27 cellular contexts compared by ENCODE assay signal in the genomic region with DNA sequence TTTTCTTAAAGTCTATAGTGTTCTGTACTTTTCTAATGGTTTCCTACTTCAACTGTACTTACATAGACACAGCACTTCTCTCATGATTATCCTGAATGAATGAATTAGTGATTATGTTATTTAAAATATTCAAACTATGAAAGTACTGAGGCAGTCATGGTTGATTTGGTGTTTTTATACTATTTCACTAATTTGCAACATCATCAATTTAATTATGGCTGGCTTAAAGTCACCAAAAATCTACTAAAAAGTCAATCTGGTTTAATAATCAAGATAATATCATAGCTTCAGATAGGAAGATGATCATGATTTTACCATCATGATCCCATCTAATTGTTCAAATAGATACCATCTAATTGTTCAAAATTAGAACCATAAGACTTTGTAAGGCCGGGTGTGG. TPM values are rescaled to one million over a fixed set of nuclear protein-coding genes. Genes with fewer than 3 reads are reported as not detected.
DNase-seq lines count a peak whose midpoint lies in the region; ATAC-seq, FAIRE-seq and TF ChIP-seq lines count a peak whose summit lies in the region.
"Had no signal": no experiment of that assay in that cellular context is flagged by ENCODE, and none has a peak within 500 bp of the region (broad histone marks: within the 10 kb centered on the region; RNA-seq: fewer than 3 reads in every experiment).

No MANE protein-coding gene starts in this region.

- no peak overlapping the region for H3K4me2 ChIP-seq in K562 (ENCODE audit: insufficient read depth, low read length)

- BruUV-seq in K562 (replicated peaks; lab: Mats Ljungman, UMichigan) = no TSS peak

- no peak for TF ChIP-seq CTCF in HL-60 (IDR thresholded peaks at IDR 0.05; ENCODE audit: insufficient read depth, low read length)
- no peak for TF ChIP-seq CTCF in K562 (IDR thresholded peaks at IDR 0.05 in 2 of 3, conservative IDR thresholded peaks at IDR 0.05 in 1 of 3; ENCODE audit: insufficient read depth in 2 of 3, low read depth in 1 of 3, low read length in 3 of 3)
- TF ChIP-seq CTCF in lower leg skin (IDR thresholded peaks at IDR 0.05) = no peak

- CTCF ChIA-PET in K562 (lab: Yijun Ruan, JAX; ENCODE audit: low intra/inter-chr PET ratio) = no interaction called here

- no peak for DNase-seq in activated T-cell treated with anti-CD3 and anti-CD28 coated beads, Interleukin-2, amount 50 U/mL, for 72 hours
- DNase-seq in activated T-cell treated with anti-CD3 and anti-CD28 coated beads, Interleukin-2, amount 50 U/mL, for 24 hours = no peak
- no peak for DNase-seq in HL-60 (ENCODE audit: low read depth in 1 of 2, low spot score in 1 of 2)
- no peak for DNase-seq in K562 (ENCODE audit: extremely low read depth in 1 of 4, low spot score in 3 of 4)
- DNase-seq in stimulated activated effector memory CD8-positive, alpha-beta T cell treated with anti-CD3 and anti-CD28 coated beads, Interleukin-12 subunit alpha, Interleukin-12 subunit beta, amount 100 ng/mL, for 72 hours (ENCODE audit: low spot score in 2 of 2) = no peak
- no peak for DNase-seq in OCI-M2 (lab: John Stamatoyannopoulos, UW; ENCODE audit: unreplicated experiment)
- no peak for DNase-seq in lower leg skin (ENCODE audit: low spot score in 2 of 2)
- DNase-seq: activated T-cell treated with anti-CD3 and anti-CD28 coated beads, Interleukin-2, amount 50 U/mL, for 48 hours; amniotic stem cell; C1 segment of cervical spinal cord; KG1; kidney; lower lobe of right lung; NCI-H1436 treated with DMSO at 0.1 percent for 48 hours; NCI-H524 treated with DMSO at 0.1 percent for 48 hours; nucleus accumbens; Peyer's patch; SJCRH30; stimulated activated CD4-positive, alpha-beta T cell treated with anti-CD3 and anti-CD28 coated beads, Interleukin-4, amount 100 ng/mL, for 4 hours; upper lobe of right lung; WERI-Rb-1 had no signal

- in situ Hi-C loops in K562 (cut with MboI) = no loop called here

- TF ChIP-seq POLR2A in K562 (conservative IDR thresholded peaks at IDR 0.05) (no peak), lower leg skin (IDR thresholded peaks at IDR 0.05) (no peak)

- WGBS in K562 (ENCODE audit: insufficient coverage, low coverage, missing lambda C conversion rate) = 67% methylated on average over 1 of the region's 1 CpG
- 92 to 97% methylated on average over 1 of the region's 1 CpG for WGBS in lower leg skin, 2 donors

- peak overlapping the region; percentile 82 for H3K27ac Mint-ChIP-seq in activated T-cell treated with anti-CD3 and anti-CD28 coated beads, Interleukin-2, amount 50 U/mL, for 72 hours
- no peak overlapping the region for H3K27ac Mint-ChIP-seq in activated T-cell treated with anti-CD3 and anti-CD28 coated beads, Interleukin-2, amount 50 U/mL, for 24 hours
- H3K27ac Mint-ChIP-seq in stimulated activated effector memory CD8-positive, alpha-beta T cell treated with anti-CD3 and anti-CD28 coated beads, Interleukin-12 subunit alpha, Interleukin-12 subunit beta, amount 100 ng/mL, for 72 hours = peak overlapping the region; percentile 60

- H3K9ac ChIP-seq in K562 (ENCODE audit: insufficient read depth in 1 of 2, low read depth in 2 of 2, low read length in 2 of 2) = no peak overlapping the region

- no peaks in the 10 kb centered on the region for H3K27me3 Mint-ChIP-seq in activated T-cell treated with anti-CD3 and anti-CD28 coated beads, Interleukin-2, amount 50 U/mL, for 72 hours (ENCODE audit: low read depth)
- H3K27me3 Mint-ChIP-seq in activated T-cell treated with anti-CD3 and anti-CD28 coated beads, Interleukin-2, amount 50 U/mL, for 24 hours = no peaks in the 10 kb centered on the region

- H3K4me3 Mint-ChIP-seq in activated T-cell treated with anti-CD3 and anti-CD28 coated beads, Interleukin-2, amount 50 U/mL, for 72 hours = peak overlapping the region; percentile 22 to 76
- H3K4me3 Mint-ChIP-seq in activated T-cell treated with anti-CD3 and anti-CD28 coated beads, Interleukin-2, amount 50 U/mL, for 24 hours = no peak overlapping the region
- no peak overlapping the region for H3K4me3 Mint-ChIP-seq in stimulated activated effector memory CD8-positive, alpha-beta T cell treated with anti-CD3 and anti-CD28 coated beads, Interleukin-12 subunit alpha, Interleukin-12 subunit beta, amount 100 ng/mL, for 72 hours

- H2AFZ ChIP-seq in K562 (ENCODE audit: low read depth, low read length) = no peak overlapping the region

- peaks cover 0 to 4% of the 10 kb centered on the region in 2 experiments; a peak in 2 of 5 replicates for H3K4me1 ChIP-seq in K562 (replicated peaks in 1 of 2; ENCODE audit: control insufficient read depth in 2 of 2, insufficient read depth in 2 of 2, low read length in 2 of 2)
- H3K4me1 ChIP-seq: breast epithelium had no signal

- H3K4me3 ChIP-seq in HL-60 (replicated peaks; ENCODE audit: insufficient read depth, low read length) = no peak overlapping the region
- H3K4me3 ChIP-seq in K562 = no peak overlapping the region
- H3K4me3 ChIP-seq in lower leg skin (ENCODE audit: low read depth, poor library complexity, severe bottlenecking) = no peak overlapping the region
- H3K4me3 ChIP-seq: breast epithelium, coronary artery, lower lobe of right lung, Peyer's patch, SJCRH30, upper lobe of right lung had no signal

- no peak for ATAC-seq in activated T-cell treated with anti-CD3 and anti-CD28 coated beads, Interleukin-2, amount 50 U/mL, for 72 hours (replicated peaks in 1 of 2)
- ATAC-seq in K562 = no peak
- no peak for ATAC-seq in stimulated activated effector memory CD8-positive, alpha-beta T cell treated with anti-CD3 and anti-CD28 coated beads, Interleukin-12 subunit alpha, Interleukin-12 subunit beta, amount 100 ng/mL, for 72 hours
- ATAC-seq in GM21576 (IDR thresholded peaks at IDR 0.05; ENCODE audit: unreplicated experiment) = no peak

- H3K9me3 Mint-ChIP-seq in activated T-cell treated with anti-CD3 and anti-CD28 coated beads, Interleukin-2, amount 50 U/mL, for 72 hours = no peaks in the 10 kb centered on the region
- H3K9me3 Mint-ChIP-seq in activated T-cell treated with anti-CD3 and anti-CD28 coated beads, Interleukin-2, amount 50 U/mL, for 24 hours = no peaks in the 10 kb centered on the region
- H3K9me3 Mint-ChIP-seq in stimulated activated effector memory CD8-positive, alpha-beta T cell treated with anti-CD3 and anti-CD28 coated beads, Interleukin-12 subunit alpha, Interleukin-12 subunit beta, amount 100 ng/mL, for 72 hours = no peaks in the 10 kb centered on the region

- POLR2A ChIA-PET in K562 (lab: Yijun Ruan, JAX) = no interaction called here

- no peaks in the 10 kb centered on the region for H3K9me1 ChIP-seq in K562 (ENCODE audit: control insufficient read depth, insufficient read depth, low read length)

- FAIRE-seq in K562 (lab: Jason Lieb, UNC) = no peak
- FAIRE-seq: D721Med, endometrium, H54, kidney had no signal

- H3K27ac ChIP-seq in HL-60 (replicated peaks) (peak overlapping the region; percentile 42), K562 (ENCODE audit: extremely low read depth, low read depth, low read length) (no peak overlapping the region)
- H3K27ac ChIP-seq: breast epithelium, lower lobe of right lung, upper lobe of right lung, WERI-Rb-1 had no signal

- no peaks in the 10 kb centered on the region for H4K20me1 ChIP-seq in K562 (replicated peaks; ENCODE audit: control insufficient read depth, insufficient read depth, low read length)

- TF ChIP-seq RAD21 in K562 (CRISPR knock-in tag; conservative IDR thresholded peaks at IDR 0.05 in 1 of 2, IDR thresholded peaks at IDR 0.05 in 1 of 2) = no peak

- no peaks in the 10 kb centered on the region for H3K9me3 ChIP-seq in K562 (replicated peaks; ENCODE audit: control insufficient read depth, insufficient read depth, low read depth, low read length)
- H3K9me3 ChIP-seq: breast epithelium, lower lobe of right lung, Peyer's patch, SJCRH30, upper lobe of right lung had no signal

- intact Hi-C loops in K562 (cut with micrococcal nuclease) = no loop called here
- intact Hi-C loops in lower leg skin (cut with DNase I; ENCODE audit: low total_unique reads) = no loop called here

- no peaks in the 10 kb centered on the region for H3K36me3 ChIP-seq in K562 (ENCODE audit: control insufficient read depth, insufficient read depth, low read length)
- H3K36me3 ChIP-seq: breast epithelium, lower lobe of right lung, Peyer's patch, SJCRH30, upper lobe of right lung, WERI-Rb-1 had no signal

- H3K4me1 Mint-ChIP-seq in activated T-cell treated with anti-CD3 and anti-CD28 coated beads, Interleukin-2, amount 50 U/mL, for 72 hours (ENCODE audit: low read depth) = peaks cover 24% of the 10 kb centered on the region
- peaks cover 25% of the 10 kb centered on the region for H3K4me1 Mint-ChIP-seq in activated T-cell treated with anti-CD3 and anti-CD28 coated beads, Interleukin-2, amount 50 U/mL, for 24 hours (ENCODE audit: low read depth)
- H3K4me1 Mint-ChIP-seq in stimulated activated effector memory CD8-positive, alpha-beta T cell treated with anti-CD3 and anti-CD28 coated beads, Interleukin-12 subunit alpha, Interleukin-12 subunit beta, amount 100 ng/mL, for 72 hours = peaks cover 15% of the 10 kb centered on the region

- no peaks in the 10 kb centered on the region for H3K79me2 ChIP-seq in K562 (ENCODE audit: control insufficient read depth, insufficient read depth, low read length)

- peaks cover 0 to 2% of the 10 kb centered on the region in 2 donors for H3K36me3 Mint-ChIP-seq in activated T-cell treated with anti-CD3 and anti-CD28 coated beads, Interleukin-2, amount 50 U/mL, for 72 hours (ENCODE audit: insufficient read depth in 2 of 2)
- H3K36me3 Mint-ChIP-seq in activated T-cell treated with anti-CD3 and anti-CD28 coated beads, Interleukin-2, amount 50 U/mL, for 24 hours (ENCODE audit: low read depth) = no peaks in the 10 kb centered on the region
- H3K36me3 Mint-ChIP-seq in stimulated activated effector memory CD8-positive, alpha-beta T cell treated with anti-CD3 and anti-CD28 coated beads, Interleukin-12 subunit alpha, Interleukin-12 subunit beta, amount 100 ng/mL, for 72 hours = no peaks in the 10 kb centered on the region

- TF ChIP-seq EP300 in K562 (IDR thresholded peaks at IDR 0.05; ENCODE audit: low read length) = no peak

- no peaks in the 10 kb centered on the region for H3K27me3 ChIP-seq in HL-60 (ENCODE audit: insufficient read depth, poor library complexity, severe bottlenecking)
- H3K27me3 ChIP-seq in K562 (ENCODE audit: control insufficient read depth in 2 of 2, insufficient read depth in 2 of 2, low read length in 2 of 2) = no peaks in the 10 kb centered on the region
- H3K27me3 ChIP-seq: breast epithelium, Peyer's patch, SJCRH30, upper lobe of right lung had no signal

RNA-seq across cellular contexts. Expression of a gene that starts 16.8 kb away (rescaled TPM):
- total RNA-seq in activated T-cell treated with anti-CD3 and anti-CD28 coated beads, Interleukin-2, amount 50 U/mL, for 72 hours = 10 to 100 TPM; 32.7 to 44.4 TPM
- total RNA-seq in K562 (2011; cell fraction: chromatin; rRNA removed; ENCODE audit: low replicate concordance) = 67.0 and 118 TPM in 2 replicates
- 37.9 and 39.4 TPM in 2 replicates for total RNA-seq in K562 (2011; cell fraction: nucleolus; rRNA removed)
- total RNA-seq in K562 (2011; cell fraction: nucleoplasm; rRNA removed) = 60.0 and 67.7 TPM in 2 replicates
- 12.9 and 13.2 TPM in 2 replicates for total RNA-seq in K562 (2014; rRNA removed)
- 15.0 and 16.0 TPM in 2 replicates for total RNA-seq in K562 (2014; rRNA removed; fragmentation: Illumina TruSeq; extraction: Trizol)
- total RNA-seq in K562 (2015; rRNA removed; fragmentation: Illumina TruSeq; extraction: Trizol) = 15.6 and 18.8 TPM in 2 replicates
- 18.6 and 20.8 TPM in 2 replicates for total RNA-seq in K562 (2021)
- 9.7 and 10.0 TPM in 2 replicates for polyA plus RNA-seq in K562 (2011; rRNA removed)
- polyA plus RNA-seq in K562 (2011; cell fraction: cytosol; rRNA removed) = 6.9 and 9.0 TPM in 2 replicates
- 23.1 and 24.6 TPM in 2 replicates for polyA plus RNA-seq in K562 (2011; cell fraction: nucleus; rRNA removed)
- polyA plus RNA-seq in K562 (2012) = 10.8 and 11.2 TPM in 2 replicates
- polyA plus RNA-seq in K562 (2014; fragmentation: Illumina TruSeq; extraction: Trizol) = 13.1 and 15.4 TPM in 2 replicates
- polyA plus RNA-seq in K562 (2014; fragmentation: Nextera tagmentation; extraction: Ambion mirVana) = 1 to 10 TPM; 1.2 to 1.6 TPM
- 6.9 and 7.5 TPM in 2 replicates for polyA plus RNA-seq in K562 (2014; rRNA removed)
- 25.0 and 34.9 TPM in 2 replicates for polyA minus RNA-seq in K562 (2011; rRNA and poly(A)+ RNA removed)
- 11.2 and 18.8 TPM in 2 replicates for polyA minus RNA-seq in K562 (2011; cell fraction: cytosol; rRNA and poly(A)+ RNA removed)
- 35.5 and 61.0 TPM in 2 replicates for polyA minus RNA-seq in K562 (2011; cell fraction: nucleus; rRNA and poly(A)+ RNA removed)
- 10 to 100 TPM in 3 of 4 donors, 1 to 10 TPM in 1; 8.3 to 15.9 (median 12.1) TPM for total RNA-seq in lower leg skin

Comparison
In these comparisons a context has a peak if more than half of its experiments do, and no peak if none do; other contexts are left out.
1. H3K4me3 Mint-ChIP-seq: peak in activated T-cell treated with anti-CD3 and anti-CD28 coated beads, Interleukin-2, amount 50 U/mL, for 72 hours (2 of 2); none in activated T-cell treated with anti-CD3 and anti-CD28 coated beads, Interleukin-2, amount 50 U/mL, for 24 hours (single experiment) and stimulated activated effector memory CD8-positive, alpha-beta T cell treated with anti-CD3 and anti-CD28 coated beads, Interleukin-12 subunit alpha, Interleukin-12 subunit beta, amount 100 ng/mL, for 72 hours (single experiment).